18 cellular contexts compared by ENCODE assay signal in genomic region chr19:46270521-46271256, GRCh38. TPM values are rescaled to one million over a fixed set of nuclear protein-coding genes. Genes with fewer than 3 reads are reported as not detected.
DNase-seq lines count a peak whose midpoint lies in the region; ATAC-seq, FAIRE-seq and TF ChIP-seq lines count a peak whose summit lies in the region.
"Had no signal": no experiment of that assay in that cellular context is flagged by ENCODE, and none has a peak within 500 bp of the region (broad histone marks: within the 10 kb centered on the region; RNA-seq: fewer than 3 reads in every experiment).

No MANE protein-coding gene starts in this region.

- H4K20me1 ChIP-seq in GM12878 (ENCODE audit: control insufficient read depth, insufficient read depth) (no peaks in the 10 kb centered on the region), HepG2 (ENCODE audit: insufficient read depth, low read length) (no peaks in the 10 kb centered on the region)

- intact Hi-C loops in GM12878 (cut with micrococcal nuclease; ENCODE audit: unreplicated experiment) (no loop called here), HepG2 (cut with micrococcal nuclease; ENCODE audit: unreplicated experiment) (no loop called here)

- H3K27ac ChIP-seq in A549, result peak overlapping the region; percentile 75 to 83
- H3K27ac ChIP-seq in HUES48 (ENCODE audit: low read depth, low read length), result peak overlapping the region; percentile 73
- H3K27ac ChIP-seq in GM12878 (ENCODE audit: control insufficient read depth, insufficient read depth), result no peak overlapping the region
- peak overlapping the region; percentile 59 for H3K27ac ChIP-seq in iPS-20b (ENCODE audit: low read length)
- no peak overlapping the region for H3K27ac ChIP-seq in HepG2 (ENCODE audit: extremely low read length, insufficient read depth, low read length)

- TF ChIP-seq RAD21 in A549 (conservative IDR thresholded peaks at IDR 0.05 in 1 of 2, IDR thresholded peaks at IDR 0.05 in 1 of 2) (no peak), GM12878 (IDR thresholded peaks at IDR 0.05; ENCODE audit: insufficient read depth, low read depth, low read length) (no peak), HepG2 (CRISPR knock-in tag; IDR thresholded peaks at IDR 0.05) (no peak)

- no peak overlapping the region for H3K4me3 Mint-ChIP-seq in type B pancreatic cell

- CTCF ChIA-PET in A549 (lab: Yijun Ruan, JAX) (interaction anchor here (0.9 to 19.2 kb wide), 9 partner anchors 11 to 251 kb away, joined by 3 to 854 read pairs (median 4); no protein-coding TSS in a partner anchor), GM12878 (lab: Yijun Ruan, JAX) (interaction anchor here (1.8 kb wide), 1 partner anchor 243 kb away, joined by 8 read pairs; no protein-coding TSS in a partner anchor), HepG2 (lab: Yijun Ruan, JAX; ENCODE audit: low intra/inter-chr PET ratio, low total read pairs) (no interaction called here)

- H3K36me3 ChIP-seq in HUES48 (ENCODE audit: control insufficient read depth, insufficient read depth, low read length) (no peaks in the 10 kb centered on the region), GM12878 (ENCODE audit: control insufficient read depth in 2 of 2, insufficient read depth in 2 of 2, low read length in 1 of 2) (no peaks in the 10 kb centered on the region), iPS-20b (ENCODE audit: insufficient read depth, low read depth, low read length) (no peaks in the 10 kb centered on the region), HepG2 (replicated peaks in 1 of 2; ENCODE audit: control insufficient read depth in 1 of 2, insufficient read depth in 2 of 2, low read length in 2 of 2) (no peaks in the 10 kb centered on the region)

- FAIRE-seq in A549 (lab: Jason Lieb, UNC) (no peak), GM12878 (lab: Jason Lieb, UNC) (no peak), HepG2 (lab: Jason Lieb, UNC) (no peak)

- H3K4me1 ChIP-seq in A549, result peaks cover 39% of the 10 kb centered on the region
- peaks cover 20% of the 10 kb centered on the region for H3K4me1 ChIP-seq in HUES48 (ENCODE audit: control insufficient read depth, insufficient read depth, low read length)
- H3K4me1 ChIP-seq in GM12878 (ENCODE audit: control insufficient read depth, insufficient read depth, low read length), result no peaks in the 10 kb centered on the region; the same call in 1 of the 2 replicates
- H3K4me1 ChIP-seq in iPS-20b (ENCODE audit: insufficient read depth, low read length), result peaks cover 17% of the 10 kb centered on the region; the same call in 1 of the 2 replicates
- no peaks in the 10 kb centered on the region for H3K4me1 ChIP-seq in HepG2 (ENCODE audit: insufficient read depth, low read length)

- RAD21 ChIA-PET in GM12878 (lab: Charles Lee; ENCODE audit: unreplicated experiment), result no interaction called here

- H3K4me3 ChIP-seq in A549, result no peak overlapping the region
- peak overlapping the region; percentile 38 for H3K4me3 ChIP-seq in HUES48 (ENCODE audit: low read depth, low read length)
- no peak overlapping the region for H3K4me3 ChIP-seq in GM12878
- peak overlapping the region; percentile 54; the same call in 1 of the 2 replicates for H3K4me3 ChIP-seq in iPS-20b (ENCODE audit: low read length)
- H3K4me3 ChIP-seq in HepG2 (replicated peaks in 1 of 3; ENCODE audit: insufficient read depth in 1 of 3, low read depth in 2 of 3, low read length in 3 of 3), result no peak overlapping the region

- H3K9me3 ChIP-seq in A549 (no peaks in the 10 kb centered on the region), HUES48 (ENCODE audit: control insufficient read depth, insufficient read depth, low read length) (no peaks in the 10 kb centered on the region), GM12878 (replicated peaks; ENCODE audit: control insufficient read depth, insufficient read depth, low read length) (no peaks in the 10 kb centered on the region), iPS-20b (ENCODE audit: insufficient read depth, low read depth, low read length) (no peaks in the 10 kb centered on the region), HepG2 (ENCODE audit: low read length) (no peaks in the 10 kb centered on the region)

- TF ChIP-seq EP300 in A549 (IDR thresholded peaks at IDR 0.05), result no peak
- no peak for TF ChIP-seq EP300 in GM12878 (IDR thresholded peaks at IDR 0.05; ENCODE audit: borderline replicate concordance in 1 of 2, control insufficient read depth in 1 of 2, low read depth in 2 of 2, low read length in 2 of 2)
- no peak for TF ChIP-seq EP300 in HepG2 (IDR thresholded peaks at IDR 0.05; ENCODE audit: low read depth in 2 of 2, low read length in 2 of 2)
- no peak for TF ChIP-seq EP300 in HepG2 (CRISPR knock-in tag; IDR thresholded peaks at IDR 0.05; ENCODE audit: borderline replicate concordance)

- SMC1A ChIA-PET in GM12878 (lab: Charles Lee; ENCODE audit: uncharacterized antibody, unreplicated experiment), result no interaction called here

- WGBS in A549 (ENCODE audit: missing lambda C conversion rate), result 78% methylated on average over 17 of the region's 17 CpGs
- 28% methylated on average over 17 of the region's 17 CpGs for whole genome bisulfite sequencing in GM12878 (ENCODE audit: insufficient coverage, insufficient replicate concordance, low lambda C conversion rate, missing lambda C conversion rate)
- 43% methylated on average over 15 of the region's 17 CpGs for WGBS in HepG2 (ENCODE audit: low lambda C conversion rate)

- no peak for DNase-seq in A549 (ENCODE audit: low read depth in 1 of 2, low spot score in 1 of 2)
- no peak for DNase-seq in GM12878 (ENCODE audit: low read depth, low spot score)
- DNase-seq in HepG2 (ENCODE audit: low spot score), result no peak
- DNase-seq in type B pancreatic cell (ENCODE audit: extremely low spot score, unreplicated experiment), result no peak
- DNase-seq in COLO668 (lab: John Stamatoyannopoulos, UW; ENCODE audit: unreplicated experiment), result no peak
- DNase-seq: 8988T, DND-41, GF-D8, KBM-7, NCI-H1436 treated with DMSO at 0.1 percent for 48 hours, NCI-H2081 treated with DMSO at 0.1 percent for 48 hours, NCI-H2227 treated with DMSO at 0.1 percent for 48 hours, NCI-H524 treated with DMSO at 0.1 percent for 48 hours, OCI-M1 had no signal

- BruUV-seq in GM12878 (replicated peaks; lab: Mats Ljungman, UMichigan) (no TSS peak), HepG2 (replicated peaks; lab: Mats Ljungman, UMichigan) (no TSS peak)

- 0 out of 2 replicates have a peak overlapping the region, but pooled peaks have one; percentile 5 for H3K9ac ChIP-seq in HUES48 (ENCODE audit: low read depth, low read length)
- H3K9ac ChIP-seq in GM12878 (ENCODE audit: control insufficient read depth, insufficient read depth, low read length), result no peak overlapping the region
- H3K9ac ChIP-seq in iPS-20b (ENCODE audit: low read depth, low read length), result peak overlapping the region; percentile 59; the same call in 1 of the 2 replicates
- H3K9ac ChIP-seq in HepG2 (ENCODE audit: insufficient read depth, low read depth, low read length), result no peak overlapping the region

- in situ Hi-C loops in GM12878 (cut with MboI), result no loop called here
- in situ Hi-C loops in HepG2 (cut with HindIII; ENCODE audit: extremely low pct_ligation_motif_present, low pct_unique_long_range_greater_than_20kb), result no loop called here

- TF ChIP-seq POLR2A in A549 (IDR thresholded peaks at IDR 0.05; ENCODE audit: low read length) (no peak), GM12878 (IDR thresholded peaks at IDR 0.05; ENCODE audit: low read depth, low read length) (no peak), HepG2 (IDR thresholded peaks at IDR 0.05; ENCODE audit: insufficient read depth in 1 of 2, low read depth in 2 of 2, low read length in 2 of 2) (no peak)

- H3K9me3 Mint-ChIP-seq in type B pancreatic cell, result no peaks in the 10 kb centered on the region

- H3K36me3 Mint-ChIP-seq in type B pancreatic cell, result no peaks in the 10 kb centered on the region

- H3K27me3 Mint-ChIP-seq in type B pancreatic cell, result peaks cover 32% of the 10 kb centered on the region

- POLR2A ChIA-PET in A549 (lab: Yijun Ruan, JAX) (no interaction called here), GM12878 (lab: Charles Lee) (interaction anchor here (0.7 kb wide), 1 partner anchor 189 kb away, joined by 3 read pairs; no protein-coding TSS in a partner anchor), HepG2 (lab: Yijun Ruan, JAX) (no interaction called here)

- H3K27me3 ChIP-seq in HUES48 (ENCODE audit: control insufficient read depth, insufficient read depth, low read length), result no peaks in the 10 kb centered on the region
- H3K27me3 ChIP-seq in GM12878 (replicated peaks in 1 of 2; ENCODE audit: control insufficient read depth in 2 of 2, insufficient read depth in 2 of 2, low read length in 1 of 2), result no peaks in the 10 kb centered on the region; a peak in 3 of 4 replicates
- H3K27me3 ChIP-seq in iPS-20b (ENCODE audit: insufficient read depth, low read length), result no peaks in the 10 kb centered on the region
- H3K27me3 ChIP-seq in HepG2 (ENCODE audit: control insufficient read depth in 1 of 2, insufficient read depth in 2 of 2, low read length in 2 of 2), result peaks cover 0 to 5% of the 10 kb centered on the region in 2 experiments; a peak in 2 of 5 replicates

- H2AFZ ChIP-seq in GM12878 (ENCODE audit: control insufficient read depth, low read depth, low read length), result no peak overlapping the region
- H2AFZ ChIP-seq in HepG2 (ENCODE audit: low read length), result no peak overlapping the region

- H3K4me2 ChIP-seq in A549, result peak overlapping the region; percentile 51
- H3K4me2 ChIP-seq in GM12878 (ENCODE audit: control insufficient read depth, insufficient read depth), result no peak overlapping the region
- no peak overlapping the region for H3K4me2 ChIP-seq in HepG2 (ENCODE audit: low read depth, low read length)

- no peaks in the 10 kb centered on the region for H3K79me2 ChIP-seq in GM12878 (ENCODE audit: control insufficient read depth, insufficient read depth, low read length)
- H3K79me2 ChIP-seq in HepG2 (ENCODE audit: insufficient read depth, low read length), result no peaks in the 10 kb centered on the region

- no peaks in the 10 kb centered on the region for H3K4me1 Mint-ChIP-seq in type B pancreatic cell (ENCODE audit: unreplicated experiment)

- H3K27ac Mint-ChIP-seq in type B pancreatic cell, result no peak overlapping the region

- no peak for TF ChIP-seq CTCF in A549 (IDR thresholded peaks at IDR 0.05)
- no peak for TF ChIP-seq CTCF in GM12878 (IDR thresholded peaks at IDR 0.05 in 2 of 3, conservative IDR thresholded peaks at IDR 0.05 in 1 of 3; ENCODE audit: control insufficient read depth in 2 of 3, extremely low read depth in 1 of 3, insufficient read depth in 1 of 3, low read depth in 3 of 3, low read length in 3 of 3)
- TF ChIP-seq CTCF in HepG2 (CRISPR knock-in tag; IDR thresholded peaks at IDR 0.05), result no peak
- TF ChIP-seq CTCF in type B pancreatic cell (conservative IDR thresholded peaks at IDR 0.05), result no peak

- ATAC-seq in A549, result no peak
- peak; percentile 30 for ATAC-seq in GM12878
- no peak for ATAC-seq in HepG2
- ATAC-seq in HG03432 (IDR thresholded peaks at IDR 0.05; ENCODE audit: unreplicated experiment), result no peak

RNA-seq across cellular contexts. Expression of gene HIF3A, which starts 26.2 kb away (rescaled TPM):
- polyA plus RNA-seq in A549 (2011; rRNA removed), result not detected in 2 replicates
- under 0.01 and 0.01 TPM in 2 replicates for polyA plus RNA-seq in A549 (2012; cell fraction: cytosol; rRNA removed)
- polyA plus RNA-seq in A549 (2012; cell fraction: nucleus; rRNA removed), result not detected in 2 replicates
- polyA plus RNA-seq in A549 (2017; fragmentation: RNase III; extraction: RNeasy Plus Mini Kit Qiagen cat#74134 plus additional on column Dnase treatment), result not detected in 3 replicates
- polyA minus RNA-seq in A549 (2011; rRNA and poly(A)+ RNA removed), result 0.08 TPM in 1 of 2 replicates, not detected in the other
- total RNA-seq in GM12878 (2013; cell fraction: nucleolus; rRNA removed), result 0.06 TPM in 1 of 2 replicates, not detected in the other
- 0.06 TPM in 1 of 2 replicates, not detected in the other for total RNA-seq in GM12878 (2014; rRNA removed)
- not detected in 2 replicates for total RNA-seq in GM12878 (2014; rRNA removed; fragmentation: Illumina TruSeq; extraction: Trizol)
- total RNA-seq in GM12878 (2021), result 0.18 and 0.32 TPM in 2 replicates
- polyA plus RNA-seq in GM12878 (2011; ENCODE audit: low read depth), result not detected
- not detected in 2 replicates for polyA plus RNA-seq in GM12878 (2011; rRNA removed)
- polyA plus RNA-seq in GM12878 (2011; cell fraction: cytosol; rRNA removed), result not detected in 2 replicates
- polyA plus RNA-seq in GM12878 (2011; cell fraction: nucleus; rRNA removed), result not detected in 2 replicates
- polyA plus RNA-seq in GM12878 (2012), result not detected in 2 replicates
- not detected in 2 replicates for polyA plus RNA-seq in GM12878 (2014; fragmentation: Illumina TruSeq; extraction: Trizol)
- polyA plus RNA-seq in GM12878 (2014; fragmentation: Nextera tagmentation; extraction: Ambion mirVana), result under 1 TPM in 1 of 2 experiments, not detected in 1; 0.03 TPM
- not detected in 2 replicates for polyA plus RNA-seq in GM12878 (2014; rRNA removed)
- under 1 TPM; 0.03 to 0.20 TPM for polyA plus RNA-seq in GM12878 (2016; fragmentation: Nextera tagmentation; extraction: Ambion mirVana)
- not detected in 2 replicates for polyA minus RNA-seq in GM12878 (2011; rRNA and poly(A)+ RNA removed)
- not detected in 2 replicates for polyA minus RNA-seq in GM12878 (2011; cell fraction: cytosol; rRNA and poly(A)+ RNA removed)
- not detected in 2 replicates for polyA minus RNA-seq in GM12878 (2011; cell fraction: nucleus; rRNA and poly(A)+ RNA removed)
- 0.09 TPM in 1 of 2 replicates, not detected in the other for total RNA-seq in HepG2 (2016; rRNA removed; fragmentation: Illumina TruSeq; extraction: Trizol)
- total RNA-seq in HepG2 (2016; cell fraction: cytosol; rRNA removed; fragmentation: Illumina TruSeq; extraction: Trizol; ENCODE audit: low read depth), result not detected in 2 replicates
- not detected in 2 replicates for total RNA-seq in HepG2 (2016; cell fraction: insoluble cytoplasmic fraction; rRNA removed; fragmentation: Illumina TruSeq; extraction: Trizol)
- not detected in 2 replicates for total RNA-seq in HepG2 (2016; cell fraction: membrane; rRNA removed; fragmentation: Illumina TruSeq; extraction: Trizol)
- total RNA-seq in HepG2 (2016; cell fraction: nucleus; rRNA removed; fragmentation: Illumina TruSeq; extraction: Trizol), result not detected in 2 replicates
- 0.22 and 0.38 TPM in 2 replicates for polyA plus RNA-seq in HepG2 (2011; rRNA removed)
- polyA plus RNA-seq in HepG2 (2011; cell fraction: cytosol; rRNA removed), result 0.13 and 0.36 TPM in 2 replicates
- polyA plus RNA-seq in HepG2 (2011; cell fraction: nucleus; rRNA removed), result 2.3 and 2.4 TPM in 2 replicates
- 1.6 and 4.3 TPM in 2 replicates for polyA plus RNA-seq in HepG2 (2012)
- not detected in 2 replicates for polyA plus RNA-seq in HepG2 (2016; cell fraction: cytosol; fragmentation: Illumina TruSeq; extraction: Trizol; ENCODE audit: low read depth)
- not detected in 2 replicates for polyA plus RNA-seq in HepG2 (2016; cell fraction: insoluble cytoplasmic fraction; fragmentation: Illumina TruSeq; extraction: Trizol; ENCODE audit: low read depth)
- not detected in 2 replicates for polyA plus RNA-seq in HepG2 (2016; cell fraction: membrane; fragmentation: Illumina TruSeq; extraction: Trizol; ENCODE audit: low read depth)
- 0.52 TPM in 1 of 2 replicates, not detected in the other for polyA plus RNA-seq in HepG2 (2016; cell fraction: nucleus; fragmentation: Illumina TruSeq; extraction: Trizol; ENCODE audit: insufficient read depth, low read depth)
- polyA minus RNA-seq in HepG2 (2011; rRNA and poly(A)+ RNA removed; ENCODE audit: low replicate concordance), result 0.72 and 0.87 TPM in 2 replicates
- 0.62 and 1.3 TPM in 2 replicates for polyA minus RNA-seq in HepG2 (2011; cell fraction: cytosol; rRNA and poly(A)+ RNA removed)
- polyA minus RNA-seq in HepG2 (2011; cell fraction: nucleus; rRNA and poly(A)+ RNA removed), result 0.64 and 0.87 TPM in 2 replicates
- total RNA-seq in type B pancreatic cell (ENCODE audit: low replicate concordance), result 46.1 and 62.4 TPM in 2 replicates
- total RNA-seq: HT1080 had no signal

RNA-seq across cellular contexts. Expression of gene IGFL1, which starts 41.1 kb away (rescaled TPM):
- 0.70 and 0.88 TPM in 2 replicates for polyA plus RNA-seq in A549 (2011; rRNA removed)
- polyA plus RNA-seq in A549 (2012; cell fraction: cytosol; rRNA removed), result 0.97 and 0.98 TPM in 2 replicates
- polyA plus RNA-seq in A549 (2012; cell fraction: nucleus; rRNA removed), result 1.4 TPM in 2 replicates
- polyA plus RNA-seq in A549 (2017; fragmentation: RNase III; extraction: RNeasy Plus Mini Kit Qiagen cat#74134 plus additional on column Dnase treatment), result 1.0 to 1.9 TPM (median 1.1 TPM) in 3 replicates
- polyA minus RNA-seq in A549 (2011; rRNA and poly(A)+ RNA removed), result 0.88 and 1.6 TPM in 2 replicates
- not detected in 2 replicates for total RNA-seq in GM12878 (2013; cell fraction: nucleolus; rRNA removed)
- total RNA-seq in GM12878 (2014; rRNA removed), result not detected in 2 replicates
- total RNA-seq in GM12878 (2014; rRNA removed; fragmentation: Illumina TruSeq; extraction: Trizol), result not detected in 2 replicates
- not detected in 2 replicates for total RNA-seq in GM12878 (2021)
- polyA plus RNA-seq in GM12878 (2011; ENCODE audit: low read depth), result not detected
- not detected in 2 replicates for polyA plus RNA-seq in GM12878 (2011; rRNA removed)
- polyA plus RNA-seq in GM12878 (2011; cell fraction: cytosol; rRNA removed), result not detected in 2 replicates
- not detected in 2 replicates for polyA plus RNA-seq in GM12878 (2011; cell fraction: nucleus; rRNA removed)
- polyA plus RNA-seq in GM12878 (2012), result not detected in 2 replicates
- polyA plus RNA-seq in GM12878 (2014; fragmentation: Illumina TruSeq; extraction: Trizol), result not detected in 2 replicates
- not detected for polyA plus RNA-seq in GM12878 (2014; fragmentation: Nextera tagmentation; extraction: Ambion mirVana)
- polyA plus RNA-seq in GM12878 (2014; rRNA removed), result not detected in 2 replicates
- not detected for polyA plus RNA-seq in GM12878 (2016; fragmentation: Nextera tagmentation; extraction: Ambion mirVana)
- polyA minus RNA-seq in GM12878 (2011; rRNA and poly(A)+ RNA removed), result not detected in 2 replicates
- not detected in 2 replicates for polyA minus RNA-seq in GM12878 (2011; cell fraction: cytosol; rRNA and poly(A)+ RNA removed)
- not detected in 2 replicates for polyA minus RNA-seq in GM12878 (2011; cell fraction: nucleus; rRNA and poly(A)+ RNA removed)
- total RNA-seq in HepG2 (2016; rRNA removed; fragmentation: Illumina TruSeq; extraction: Trizol), result not detected in 2 replicates
- total RNA-seq in HepG2 (2016; cell fraction: cytosol; rRNA removed; fragmentation: Illumina TruSeq; extraction: Trizol; ENCODE audit: low read depth), result not detected in 2 replicates
- not detected in 2 replicates for total RNA-seq in HepG2 (2016; cell fraction: insoluble cytoplasmic fraction; rRNA removed; fragmentation: Illumina TruSeq; extraction: Trizol)
- not detected in 2 replicates for total RNA-seq in HepG2 (2016; cell fraction: membrane; rRNA removed; fragmentation: Illumina TruSeq; extraction: Trizol)
- not detected in 2 replicates for total RNA-seq in HepG2 (2016; cell fraction: nucleus; rRNA removed; fragmentation: Illumina TruSeq; extraction: Trizol)
- polyA plus RNA-seq in HepG2 (2011; rRNA removed), result not detected in 2 replicates
- not detected in 2 replicates for polyA plus RNA-seq in HepG2 (2011; cell fraction: cytosol; rRNA removed)
- not detected in 2 replicates for polyA plus RNA-seq in HepG2 (2011; cell fraction: nucleus; rRNA removed)
- polyA plus RNA-seq in HepG2 (2012), result not detected in 2 replicates
- polyA plus RNA-seq in HepG2 (2016; cell fraction: cytosol; fragmentation: Illumina TruSeq; extraction: Trizol; ENCODE audit: low read depth), result not detected in 2 replicates
- not detected in 2 replicates for polyA plus RNA-seq in HepG2 (2016; cell fraction: insoluble cytoplasmic fraction; fragmentation: Illumina TruSeq; extraction: Trizol; ENCODE audit: low read depth)
- not detected in 2 replicates for polyA plus RNA-seq in HepG2 (2016; cell fraction: membrane; fragmentation: Illumina TruSeq; extraction: Trizol; ENCODE audit: low read depth)
- not detected in 2 replicates for polyA plus RNA-seq in HepG2 (2016; cell fraction: nucleus; fragmentation: Illumina TruSeq; extraction: Trizol; ENCODE audit: insufficient read depth, low read depth)
- 0.56 TPM in 1 of 2 replicates, not detected in the other for polyA minus RNA-seq in HepG2 (2011; rRNA and poly(A)+ RNA removed; ENCODE audit: low replicate concordance)
- not detected in 2 replicates for polyA minus RNA-seq in HepG2 (2011; cell fraction: cytosol; rRNA and poly(A)+ RNA removed)
- polyA minus RNA-seq in HepG2 (2011; cell fraction: nucleus; rRNA and poly(A)+ RNA removed), result not detected in 2 replicates
- total RNA-seq in type B pancreatic cell (ENCODE audit: low replicate concordance), result 0.56 and 0.76 TPM in 2 replicates
- total RNA-seq: HT1080 had no signal

Comparison
In these comparisons a context has a peak if more than half of its experiments do, and no peak if none do; other contexts are left out.
1. H3K27ac ChIP-seq: peak in A549 (2 of 2), HUES48 (single experiment) and iPS-20b (single experiment); none in GM12878 (single experiment) and HepG2 (single experiment).
2. H3K4me3 ChIP-seq: peak in HUES48 (single experiment) and iPS-20b (single experiment); none in A549 (single experiment), GM12878 (single experiment) and HepG2 (0 of 3).
3. H3K9ac ChIP-seq: peak in HUES48 (single experiment) and iPS-20b (single experiment); none in GM12878 (single experiment) and HepG2 (single experiment).
4. RNA of gene HIF3A, which starts 26.2 kb away (total RNA-seq): 46.1 to 62.4 TPM in type B pancreatic cell; 0.09 TPM in HepG2 and 0.06 to 0.32 TPM in GM12878; every median in the first group is over 10 times any median in the second.